In genomic region chr9:14526504-14526903, GRCh38 we compare ENCODE assay signal across 15 cellular contexts.
"Had no signal": no experiment of that assay in that cellular context is flagged by ENCODE, and none has a peak within 500 bp of the region (broad histone marks: within the 10 kb centered on the region; RNA-seq: fewer than 3 reads in every experiment).

No MANE protein-coding gene starts in this region.

- DNase-seq: dermis blood vessel endothelial cell; esophagus squamous epithelium; foreskin fibroblast; glutamatergic neuron; islet precursor cell; mammary epithelial cell; naive thymus-derived CD8-positive, alpha-beta T cell; ovary; right cardiac atrium; small intestine; stimulated activated CD4-positive, alpha-beta T cell treated with anti-CD3 and anti-CD28 coated beads, Interleukin-12 subunit alpha, Interleukin-12 subunit beta, amount 100 ng/mL, for 4 hours; stimulated activated naive CD4-positive, alpha-beta T cell; stomach; substantia nigra; transverse colon had no signal
